15 cellular contexts compared by ENCODE assay signal in the genomic region with DNA sequence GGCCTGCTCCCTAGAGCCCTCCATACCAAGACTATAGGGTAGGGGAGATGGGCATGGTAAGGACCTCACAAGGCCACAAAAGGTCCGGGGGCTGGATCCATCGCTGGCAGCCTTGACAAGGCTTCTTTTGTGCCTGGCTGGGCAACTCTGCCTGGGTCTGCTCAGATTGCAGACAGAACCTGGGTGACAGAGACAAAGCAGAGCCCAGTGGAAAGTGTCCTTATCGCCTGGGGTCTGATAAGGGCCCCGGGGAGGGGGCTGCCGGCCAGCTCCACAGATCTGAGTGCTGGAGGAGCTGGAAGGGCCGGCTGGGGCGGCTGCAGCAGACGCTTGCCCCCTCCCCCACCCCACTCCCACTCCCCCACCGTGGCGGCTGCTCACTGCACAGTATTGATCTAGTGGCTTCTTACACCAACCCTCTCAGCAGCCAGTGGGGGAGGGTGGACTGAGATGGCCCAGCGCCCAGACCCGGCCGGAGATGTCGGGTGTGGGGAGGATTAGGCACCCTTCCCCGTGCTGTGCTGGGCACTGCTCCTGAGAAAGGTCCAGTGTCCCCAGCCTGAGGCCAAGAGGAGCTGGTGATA. TPM values are rescaled to one million over a fixed set of nuclear protein-coding genes. Genes with fewer than 3 reads are reported as not detected.
DNase-seq lines count a peak whose midpoint lies in the region; ATAC-seq and TF ChIP-seq lines count a peak whose summit lies in the region.
"Had no signal": no experiment of that assay in that cellular context is flagged by ENCODE, and none has a peak within 500 bp of the region (broad histone marks: within the 10 kb centered on the region; RNA-seq: fewer than 3 reads in every experiment).

No MANE protein-coding gene starts in this region.

- POLR2A ChIA-PET in PC-3 (lab: Charles Lee; ENCODE audit: unreplicated experiment) = no interaction called here

- ATAC-seq in psoas muscle (peak; percentile 32 to 76 (median 58)), PC-3 (no peak), HG02571 (IDR thresholded peaks at IDR 0.05; ENCODE audit: unreplicated experiment) (no peak), HG02938 (IDR thresholded peaks at IDR 0.05; ENCODE audit: unreplicated experiment) (no peak)
- ATAC-seq: stimulated activated effector memory CD8-positive, alpha-beta T cell treated with anti-CD3 and anti-CD28 coated beads, Interleukin-12 subunit alpha, Interleukin-12 subunit beta, amount 100 ng/mL, for 72 hours had no signal

- no peaks in the 10 kb centered on the region for H3F3A ChIP-seq in PC-3 (ENCODE audit: low read length, unreplicated experiment)

- TF ChIP-seq CTCF in psoas muscle (IDR thresholded peaks at IDR 0.05) (no peak), PC-3 (conservative IDR thresholded peaks at IDR 0.05; ENCODE audit: low read depth, low read length) (no peak)

- DNase-seq in anterior cingulate cortex (lab: John Stamatoyannopoulos, UW) (peak in 50 of 58 donors; percentile 18 to 79 (median 56)), hypothalamus (lab: John Stamatoyannopoulos, UW) (peak in 41 of 51 donors; percentile 12 to 75 (median 50)), psoas muscle (no peak), PC-3 (no peak), AG20443 (ENCODE audit: low spot score) (no peak)
- DNase-seq: activated CD4-positive, alpha-beta T cell treated with anti-CD3 and anti-CD28 coated beads, Interleukin-2, amount 10 ng/mL, durations not matched to agents 7 days and 5 days; immature natural killer cell; NCI-H1105; NCI-H526 treated with DMSO at 0.1 percent for 48 hours; stimulated activated CD4-positive, alpha-beta T cell treated with anti-CD3 and anti-CD28 coated beads, Interleukin-1b, Interleukin-23, amount 100 ng/mL, for 48 hours had no signal

- H3K9ac ChIP-seq in HUES6 (ENCODE audit: low read length) = peak overlapping the region; percentile 57
- no peak overlapping the region for H3K9ac ChIP-seq in PC-3 (ENCODE audit: low read length)

- H3K4me2 ChIP-seq in PC-3 (ENCODE audit: low read length) = no peak overlapping the region

- WGBS in psoas muscle, 3 donors = 30 to 41% (median 31%) methylated on average over 15 of the region's 15 CpGs

- no peaks in the 10 kb centered on the region for H3K9me3 ChIP-seq in HUES6 (ENCODE audit: control insufficient read depth, insufficient read depth, low read depth, low read length)
- no peaks in the 10 kb centered on the region for H3K9me3 ChIP-seq in psoas muscle
- H3K9me3 ChIP-seq in PC-3 (ENCODE audit: low read length) = no peaks in the 10 kb centered on the region

- peaks cover 33% of the 10 kb centered on the region for H3K4me1 ChIP-seq in HUES6 (ENCODE audit: control insufficient read depth, insufficient read depth, low read length)
- H3K4me1 ChIP-seq in psoas muscle = peaks cover 44% of the 10 kb centered on the region
- H3K4me1 ChIP-seq in PC-3 (ENCODE audit: insufficient read depth, low read length) = no peaks in the 10 kb centered on the region

- H3K27me3 ChIP-seq in HUES6 (ENCODE audit: control insufficient read depth, insufficient read depth, low read length) = no peaks in the 10 kb centered on the region
- no peaks in the 10 kb centered on the region for H3K27me3 ChIP-seq in psoas muscle (ENCODE audit: insufficient read depth in 3 of 3, low read length in 2 of 3)
- H3K27me3 ChIP-seq in PC-3 (ENCODE audit: low read length) = no peaks in the 10 kb centered on the region

- H3K79me2 ChIP-seq in PC-3 (ENCODE audit: low read length) = no peaks in the 10 kb centered on the region

- H3K27ac ChIP-seq in HUES6 (ENCODE audit: low read depth, low read length) (no peak overlapping the region; the same call in 1 of the 2 replicates), psoas muscle (peak overlapping the region; percentile 30), PC-3 (ENCODE audit: low read length) (no peak overlapping the region)

- H4K20me1 ChIP-seq in PC-3 (ENCODE audit: low read length) = no peaks in the 10 kb centered on the region

- BruUV-seq in PC-3 (replicated peaks; lab: Mats Ljungman, UMichigan) = no TSS peak

- H3K4me3 ChIP-seq in HUES6 (ENCODE audit: low read depth, low read length) (no peak overlapping the region), psoas muscle (no peak overlapping the region), PC-3 (ENCODE audit: low read length) (no peak overlapping the region)

- CTCF ChIA-PET in PC-3 (lab: Charles Lee) = no interaction called here

- H3K36me3 ChIP-seq in HUES6 (ENCODE audit: control insufficient read depth, insufficient read depth, low read length) (peaks cover 18% of the 10 kb centered on the region), psoas muscle (ENCODE audit: insufficient read depth in 1 of 2, low read depth in 1 of 2) (no peaks in the 10 kb centered on the region), PC-3 (ENCODE audit: low read depth, low read length) (no peaks in the 10 kb centered on the region)

- H3K9me2 ChIP-seq in PC-3 (replicated peaks; ENCODE audit: low read length) = no peaks in the 10 kb centered on the region

- no peak overlapping the region for H2AFZ ChIP-seq in PC-3 (ENCODE audit: low read length)

- intact Hi-C loops in psoas muscle (cut with DNase I) (no loop called here), PC-3 (cut with micrococcal nuclease) (no loop called here)

RNA-seq across cellular contexts. Expression of a gene that starts 7.2 kb away (rescaled TPM):
- total RNA-seq in psoas muscle = 1 to 10 TPM; 2.5 to 6.5 (median 4.4) TPM
- 1 to 10 TPM; 4.2 to 6.4 (median 5.9) TPM for polyA plus RNA-seq in psoas muscle
- 6.3 and 9.4 TPM in 2 replicates for total RNA-seq in PC-3 (2014; rRNA removed)
- polyA plus RNA-seq: CD14-positive monocyte had no signal

RNA-seq across cellular contexts. Expression of a gene that starts 31.6 kb away (rescaled TPM):
- total RNA-seq in psoas muscle (10 to 100 TPM; 10.1 to 26.0 (median 17.8) TPM), PC-3 (2014; rRNA removed) (18.7 and 25.1 TPM in 2 replicates)
- 10 to 100 TPM; 17.0 to 30.7 (median 28.3) TPM for polyA plus RNA-seq in psoas muscle

RNA-seq across cellular contexts. Expression of a gene that starts 32.3 kb away (rescaled TPM):
- 1 to 10 TPM; 5.3 to 8.8 (median 7.9) TPM for total RNA-seq in psoas muscle
- polyA plus RNA-seq in psoas muscle = 1 to 10 TPM; 2.0 to 6.6 (median 3.4) TPM
- total RNA-seq in PC-3 (2014; rRNA removed) = 2.2 TPM in 2 replicates

Comparison
In these comparisons a context has a peak if more than half of its experiments do, and no peak if none do; other contexts are left out.
1. DNase-seq: peak in anterior cingulate cortex (50 of 58) and hypothalamus (41 of 51); none in psoas muscle (0 of 2), PC-3 (single experiment) and AG20443 (single experiment).
2. ATAC-seq: peak in psoas muscle (4 of 4); none in PC-3 (single experiment), HG02571 (single experiment) and HG02938 (single experiment).